In the genomic region with DNA sequence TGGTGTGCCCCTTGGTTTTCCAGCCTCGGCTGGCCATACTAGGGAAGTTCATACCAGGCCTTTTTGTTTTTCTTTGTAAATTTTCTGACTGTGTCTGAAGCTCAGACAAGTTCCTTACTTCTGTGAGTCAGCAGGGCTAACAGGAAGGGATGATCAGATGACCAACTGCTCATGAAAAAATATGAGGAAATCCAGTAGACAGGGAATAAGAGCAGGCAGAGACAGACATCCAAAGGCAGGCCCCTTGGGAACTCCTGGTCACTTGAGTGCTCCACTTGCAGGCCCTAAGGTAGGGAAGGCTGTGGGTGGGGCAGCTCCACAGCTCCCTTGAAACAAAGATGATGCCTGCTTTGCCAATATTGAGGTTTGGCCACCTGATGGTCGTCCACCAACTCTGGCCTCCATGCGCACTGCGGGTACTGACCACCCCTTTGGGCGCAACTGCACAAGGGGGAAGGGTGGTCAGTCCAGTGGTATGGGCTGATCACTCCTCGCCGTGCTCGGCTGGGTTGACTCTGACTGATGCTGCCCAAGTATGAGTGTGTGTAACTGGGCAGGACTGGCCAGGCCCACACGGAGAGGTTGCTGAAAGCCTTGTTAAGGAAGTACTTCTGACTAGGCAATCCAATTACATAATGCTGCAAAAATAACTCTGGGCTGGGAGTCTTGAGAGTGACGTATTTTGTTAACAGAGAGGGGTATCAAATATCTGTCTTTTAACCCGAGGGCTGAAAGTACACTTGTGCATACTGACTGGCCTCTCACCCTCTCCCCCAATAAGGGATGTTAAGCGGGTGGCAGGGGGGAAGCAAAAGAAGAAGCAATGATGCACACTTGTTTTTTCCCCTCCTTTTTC, we compare ENCODE assay signal across 8 cellular contexts. TPM values are rescaled to one million over a fixed set of nuclear protein-coding genes. Genes with fewer than 3 reads are reported as not detected.
DNase-seq lines count a peak whose midpoint lies in the region; ATAC-seq and TF ChIP-seq lines count a peak whose summit lies in the region.

No MANE protein-coding gene starts in this region.

- peaks cover 42 to 75% (median 47%) of the 10 kb centered on the region in 3 donors for H3K4me1 ChIP-seq in esophagus squamous epithelium

- H3K9me3 ChIP-seq in esophagus squamous epithelium = no peaks in the 10 kb centered on the region

- peak in 2 of 4 donors; percentile 9 to 22 for TF ChIP-seq POLR2A in esophagus squamous epithelium (IDR thresholded peaks at IDR 0.05)

- peaks cover 7 to 48% (median 18%) of the 10 kb centered on the region in 4 donors for H3K27me3 ChIP-seq in esophagus squamous epithelium

- peak overlapping the region; percentile 64 to 95 (median 72) for H3K27ac ChIP-seq in esophagus squamous epithelium

- no peak overlapping the region for H3K4me3 ChIP-seq in esophagus squamous epithelium

- no peaks in the 10 kb centered on the region for H3K36me3 ChIP-seq in esophagus squamous epithelium

- DNase-seq in GM04503 (ENCODE audit: low read depth) = peak; percentile 87
- DNase-seq in OCI-M1 (lab: John Stamatoyannopoulos, UW) = peak; percentile 2
- DNase-seq in esophagus squamous epithelium (lab: John Stamatoyannopoulos, UW) = no peak
- DNase-seq in omental fat pad (ENCODE audit: low spot score) = no peak
- no peak for DNase-seq in activated CD8-positive, alpha-beta memory T cell treated with anti-CD3 and anti-CD28 coated beads, Interleukin-2, amount 50 U/mL, for 48 hours
- DNase-seq in stimulated activated CD4-positive, alpha-beta T cell treated with anti-CD3 and anti-CD28 coated beads, Interleukin-4, amount 100 ng/mL, for 24 hours = no peak
- no peak for DNase-seq in activated CD4-positive, CD25-positive, alpha-beta regulatory T cell (lab: John Stamatoyannopoulos, UW)

- 52 to 73% methylated on average over 7 to 12 of the region's 12 CpGs for WGBS in esophagus squamous epithelium, 2 donors

- intact Hi-C loops in esophagus squamous epithelium (cut with DNase I) = no loop called here

- ATAC-seq in omental fat pad (ENCODE audit: low FRiP score) (peak; percentile 24), HG03460 (IDR thresholded peaks at IDR 0.05; ENCODE audit: unreplicated experiment) (no peak)

- TF ChIP-seq CTCF in esophagus squamous epithelium (IDR thresholded peaks at IDR 0.05) (no peak), omental fat pad (IDR thresholded peaks at IDR 0.05) (no peak)

RNA-seq across cellular contexts. Expression of gene ZFHX3, which starts 20.8 kb away (rescaled TPM):
- total RNA-seq in esophagus squamous epithelium = 10 to 100 TPM in 1 of 4 donors, 1 to 10 TPM in 3; 3.5 to 12.8 (median 4.5) TPM
- 10 to 100 TPM; 11.8 to 35.2 (median 13.7) TPM for total RNA-seq in omental fat pad

Comparison
In these comparisons a context has a peak if more than half of its experiments do, and no peak if none do; other contexts are left out.
1. DNase-seq: peak in GM04503 (single experiment) and OCI-M1 (single experiment); none in esophagus squamous epithelium (single experiment), omental fat pad (single experiment), activated CD8-positive, alpha-beta memory T cell treated with anti-CD3 and anti-CD28 coated beads, Interleukin-2, amount 50 U/mL, for 48 hours (single experiment), stimulated activated CD4-positive, alpha-beta T cell treated with anti-CD3 and anti-CD28 coated beads, Interleukin-4, amount 100 ng/mL, for 24 hours (single experiment) and activated CD4-positive, CD25-positive, alpha-beta regulatory T cell (0 of 4).